ENCODE assay signal across 8 cellular contexts in the genomic region with DNA sequence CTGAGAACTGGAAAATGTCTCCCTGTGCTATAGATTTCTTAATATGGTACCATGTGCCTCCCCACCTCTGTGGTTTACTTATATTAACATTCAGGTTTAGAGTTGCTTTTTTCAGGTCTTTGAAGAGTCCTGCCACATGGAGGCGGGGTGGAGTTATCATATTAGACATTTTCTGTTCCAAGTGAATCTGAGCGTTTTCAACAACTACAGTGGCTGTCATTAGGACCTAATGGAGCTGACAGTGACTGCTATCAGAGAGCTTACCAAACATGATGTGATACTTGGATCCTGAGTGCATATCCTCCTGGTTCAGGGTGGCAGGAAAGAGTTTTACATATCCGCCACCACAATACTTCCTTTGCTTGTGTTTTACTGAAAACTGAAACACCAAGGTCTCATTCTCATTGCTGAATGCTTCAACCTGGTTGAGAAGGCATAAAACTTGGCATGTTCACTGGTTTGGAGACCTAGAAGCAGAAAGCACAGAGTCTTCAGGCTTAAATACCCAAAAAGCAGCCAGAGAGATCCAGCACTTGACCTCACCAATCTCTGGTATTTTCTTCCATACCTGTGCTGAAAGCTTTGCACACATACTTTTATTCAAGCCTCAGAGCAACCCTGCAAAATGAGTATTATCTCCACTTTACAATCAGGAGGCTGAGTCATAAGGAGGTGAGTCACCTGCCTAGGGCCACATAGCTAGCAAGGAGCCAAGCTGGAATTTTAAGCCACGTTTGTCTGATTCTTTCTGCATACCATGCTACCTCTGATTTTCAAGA. TPM values are rescaled to one million over a fixed set of nuclear protein-coding genes. Genes with fewer than 3 reads are reported as not detected.
A peak's percentile ranks its signal among the peaks of the same experiment; 100 is the strongest.
DNase-seq lines count a peak whose midpoint lies in the region; ATAC-seq, FAIRE-seq and TF ChIP-seq lines count a peak whose summit lies in the region.

No MANE protein-coding gene starts in this region.

- TF ChIP-seq CTCF in 22Rv1 (IDR thresholded peaks at IDR 0.05), result no peak; the same call in 1 of the 2 replicates
- peak; percentile 38 for TF ChIP-seq CTCF in cardiac muscle cell (IDR thresholded peaks at IDR 0.05; ENCODE audit: low read depth, low read length)

- H3K27ac ChIP-seq in 22Rv1 (peak overlapping the region; percentile 75), cardiac muscle cell (peak overlapping the region; percentile 38)

- peaks cover 41% of the 10 kb centered on the region for H3K4me1 ChIP-seq in cardiac muscle cell (ENCODE audit: low read depth)

- H3K4me3 ChIP-seq in cardiac muscle cell, result no peak overlapping the region

- no peaks in the 10 kb centered on the region for H3K36me3 Mint-ChIP-seq in activated T-cell treated with anti-CD3 and anti-CD28 coated beads, Interleukin-2, amount 50 U/mL, for 4 hours (ENCODE audit: insufficient read depth)

- peak; percentile 84 for ATAC-seq in HG02623 (IDR thresholded peaks at IDR 0.05; ENCODE audit: unreplicated experiment)
- peak; percentile 92 to 95 for ATAC-seq in activated T-cell treated with anti-CD3 and anti-CD28 coated beads, Interleukin-2, amount 50 U/mL, for 4 hours

- H3K9me3 ChIP-seq in cardiac muscle cell (ENCODE audit: low read depth), result no peaks in the 10 kb centered on the region

- no peaks in the 10 kb centered on the region for H3K27me3 Mint-ChIP-seq in activated T-cell treated with anti-CD3 and anti-CD28 coated beads, Interleukin-2, amount 50 U/mL, for 4 hours (ENCODE audit: low read depth)

- DNase-seq in GM12892 (ENCODE audit: insufficient read length) (no peak), MV-4-11 (lab: John Stamatoyannopoulos, UW) (peak; percentile 28), cardiac muscle cell (ENCODE audit: low read depth in 1 of 2, low spot score in 1 of 2) (peak in 1 of 2 donors; percentile 46), SHP77 treated with DMSO at 0.1 percent for 48 hours (lab: John Stamatoyannopoulos, UW) (no peak)
- DNase-seq in activated T-cell treated with anti-CD3 and anti-CD28 coated beads, Interleukin-2, amount 50 U/mL, for 4 hours, result peak; percentile 25
- DNase-seq in stimulated activated CD4-positive, alpha-beta T cell treated with anti-CD3 and anti-CD28 coated beads, Interleukin-1b, Interleukin-23, amount 100 ng/mL, for 48 hours, result peak; percentile 40

- no peaks in the 10 kb centered on the region for H3K36me3 ChIP-seq in cardiac muscle cell

- peak overlapping the region; percentile 12 for H3K4me3 Mint-ChIP-seq in activated T-cell treated with anti-CD3 and anti-CD28 coated beads, Interleukin-2, amount 50 U/mL, for 4 hours

- no peaks in the 10 kb centered on the region for H3K9me3 Mint-ChIP-seq in activated T-cell treated with anti-CD3 and anti-CD28 coated beads, Interleukin-2, amount 50 U/mL, for 4 hours

- H3K4me1 Mint-ChIP-seq in activated T-cell treated with anti-CD3 and anti-CD28 coated beads, Interleukin-2, amount 50 U/mL, for 4 hours (ENCODE audit: low read depth), result peaks cover 38% of the 10 kb centered on the region

- H3K27me3 ChIP-seq in cardiac muscle cell, result no peaks in the 10 kb centered on the region

- TF ChIP-seq POLR2A in GM12892 (IDR thresholded peaks at IDR 0.05; ENCODE audit: low read depth, low read length), result peak; percentile 66

- FAIRE-seq in GM12892 (lab: Jason Lieb, UNC), result peak; percentile 96

RNA-seq across cellular contexts. Expression of a gene that starts 47.4 kb away (rescaled TPM):
- 94.1 TPM for polyA plus RNA-seq in GM12892 (2012; ENCODE audit: missing spikeins)
- total RNA-seq in activated T-cell treated with anti-CD3 and anti-CD28 coated beads, Interleukin-2, amount 50 U/mL, for 4 hours, result 10 to 100 TPM; 29.6 to 31.9 (median 31.5) TPM
- 104 and 108 TPM in 2 replicates for total RNA-seq in cardiac muscle cell
- 91.1 and 103 TPM in 2 replicates for polyA plus RNA-seq in cardiac muscle cell

RNA-seq across cellular contexts. Expression of a gene that starts 50.4 kb away (rescaled TPM):
- 66.5 TPM for polyA plus RNA-seq in GM12892 (2012; ENCODE audit: missing spikeins)
- total RNA-seq in activated T-cell treated with anti-CD3 and anti-CD28 coated beads, Interleukin-2, amount 50 U/mL, for 4 hours, result 10 to 100 TPM; 39.7 to 51.8 (median 51.4) TPM
- 66.4 and 110 TPM in 2 replicates for total RNA-seq in cardiac muscle cell
- 34.1 and 57.5 TPM in 2 replicates for polyA plus RNA-seq in cardiac muscle cell

Comparison
In these comparisons a context has a peak if more than half of its experiments do, and no peak if none do; other contexts are left out.
1. DNase-seq: peak in MV-4-11 (single experiment), activated T-cell treated with anti-CD3 and anti-CD28 coated beads, Interleukin-2, amount 50 U/mL, for 4 hours (single experiment) and stimulated activated CD4-positive, alpha-beta T cell treated with anti-CD3 and anti-CD28 coated beads, Interleukin-1b, Interleukin-23, amount 100 ng/mL, for 48 hours (single experiment); none in GM12892 (single experiment) and SHP77 treated with DMSO at 0.1 percent for 48 hours (single experiment).